ENCODE assay signal across 17 cellular contexts in the genomic region with DNA sequence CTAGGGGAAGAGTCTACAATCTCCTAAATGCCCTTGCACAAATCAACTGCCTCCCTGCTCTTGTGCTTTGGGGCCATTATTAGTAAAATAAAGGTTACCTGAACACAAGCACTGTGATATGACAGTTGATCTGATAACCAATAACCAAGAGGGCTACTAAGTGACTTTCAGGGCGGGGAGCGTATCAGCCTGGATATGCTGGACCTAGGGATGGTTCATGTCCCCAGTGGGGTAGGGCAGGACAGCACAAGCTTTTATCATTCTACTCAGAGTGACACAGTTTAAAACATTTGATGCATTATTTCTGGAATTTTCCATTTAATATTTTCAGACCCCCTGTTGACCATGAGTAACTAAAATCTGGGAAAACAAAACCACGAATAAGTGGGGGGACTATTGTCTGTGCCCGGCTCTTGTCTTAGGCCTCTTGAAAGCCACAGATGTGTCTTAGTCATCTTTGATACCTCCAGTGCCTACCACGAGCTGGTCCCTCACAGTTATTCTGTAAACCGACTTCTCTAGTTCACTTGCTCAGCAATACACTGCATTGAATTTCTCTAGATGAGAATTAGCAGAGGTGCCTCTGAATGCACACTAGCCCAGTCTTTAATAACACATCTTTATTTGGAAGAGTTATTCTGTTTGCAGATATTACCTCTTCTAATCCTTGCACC.
A peak's percentile ranks its signal among the peaks of the same experiment; 100 is the strongest.
DNase-seq lines count a peak whose midpoint lies in the region; ATAC-seq, FAIRE-seq and TF ChIP-seq lines count a peak whose summit lies in the region.
"Had no signal": no experiment of that assay in that cellular context is flagged by ENCODE, and none has a peak within 500 bp of the region (broad histone marks: within the 10 kb centered on the region; RNA-seq: fewer than 3 reads in every experiment).

No MANE protein-coding gene starts in this region.

- no peaks in the 10 kb centered on the region for H3K27me3 ChIP-seq in right atrium auricular region

- FAIRE-seq in urothelium cell line (lab: Jason Lieb, UNC), result peak; percentile 77
- FAIRE-seq: A204.1, GM12878 had no signal

- no peaks in the 10 kb centered on the region for H3K27me3 Mint-ChIP-seq in activated naive CD8-positive, alpha-beta T cell treated with anti-CD3 and anti-CD28 coated beads, Interleukin-2, amount 50 U/mL, for 24 hours
- H3K27me3 Mint-ChIP-seq in activated naive CD8-positive, alpha-beta T cell treated with anti-CD3 and anti-CD28 coated beads for 36 hours, result no peaks in the 10 kb centered on the region
- H3K27me3 Mint-ChIP-seq: B cell; CD4-positive, alpha-beta T cell had no signal

- no peak overlapping the region for H3K27ac ChIP-seq in right atrium auricular region

- H3K36me3 Mint-ChIP-seq in activated naive CD8-positive, alpha-beta T cell treated with anti-CD3 and anti-CD28 coated beads, Interleukin-2, amount 50 U/mL, for 24 hours (ENCODE audit: low read depth), result no peaks in the 10 kb centered on the region
- no peaks in the 10 kb centered on the region for H3K36me3 Mint-ChIP-seq in activated naive CD8-positive, alpha-beta T cell treated with anti-CD3 and anti-CD28 coated beads for 36 hours

- TF ChIP-seq CTCF in right atrium auricular region (IDR thresholded peaks at IDR 0.05), result no peak

- no peaks in the 10 kb centered on the region for H3K36me3 ChIP-seq in right atrium auricular region

- ATAC-seq in activated naive CD8-positive, alpha-beta T cell treated with anti-CD3 and anti-CD28 coated beads, Interleukin-2, amount 50 U/mL, for 24 hours, result peak; percentile 55
- no peak for ATAC-seq in left lobe of liver
- ATAC-seq: GM12878, GM23338 had no signal

- no peak for DNase-seq in activated naive CD8-positive, alpha-beta T cell treated with anti-CD3 and anti-CD28 coated beads, Interleukin-2, amount 50 U/mL, for 24 hours
- no peak for DNase-seq in activated naive CD8-positive, alpha-beta T cell treated with anti-CD3 and anti-CD28 coated beads for 36 hours
- DNase-seq in ecto neural progenitor cell (ENCODE audit: low spot score), result peak; percentile 16
- peak; percentile 15 for DNase-seq in left lobe of liver (ENCODE audit: low spot score)
- no peak for DNase-seq in urothelium cell line (ENCODE audit: low spot score)
- DNase-seq in inferior parietal cortex (ENCODE audit: extremely low spot score), result no peak
- DNase-seq in right atrium auricular region (ENCODE audit: low spot score), result no peak
- no peak for DNase-seq in GM19238 (ENCODE audit: insufficient read length, low spot score)
- DNase-seq: C1 segment of cervical spinal cord; Calu3; CD4-positive, alpha-beta T cell; DMS 273 treated with DMSO at 0.1 percent for 48 hours; H7 had no signal

- no peaks in the 10 kb centered on the region for H3K4me1 ChIP-seq in right atrium auricular region

- H3K4me3 Mint-ChIP-seq in activated naive CD8-positive, alpha-beta T cell treated with anti-CD3 and anti-CD28 coated beads, Interleukin-2, amount 50 U/mL, for 24 hours, result no peak overlapping the region
- no peak overlapping the region for H3K4me3 Mint-ChIP-seq in activated naive CD8-positive, alpha-beta T cell treated with anti-CD3 and anti-CD28 coated beads for 36 hours
- H3K4me3 Mint-ChIP-seq: B cell; CD4-positive, alpha-beta T cell; GM23338 had no signal

- H3K27ac Mint-ChIP-seq in activated naive CD8-positive, alpha-beta T cell treated with anti-CD3 and anti-CD28 coated beads, Interleukin-2, amount 50 U/mL, for 24 hours, result no peak overlapping the region
- no peak overlapping the region for H3K27ac Mint-ChIP-seq in activated naive CD8-positive, alpha-beta T cell treated with anti-CD3 and anti-CD28 coated beads for 36 hours
- H3K27ac Mint-ChIP-seq: B cell; CD4-positive, alpha-beta T cell; GM23338 had no signal

- H3K9me3 Mint-ChIP-seq in activated naive CD8-positive, alpha-beta T cell treated with anti-CD3 and anti-CD28 coated beads, Interleukin-2, amount 50 U/mL, for 24 hours, result no peaks in the 10 kb centered on the region
- no peaks in the 10 kb centered on the region for H3K9me3 Mint-ChIP-seq in activated naive CD8-positive, alpha-beta T cell treated with anti-CD3 and anti-CD28 coated beads for 36 hours
- H3K9me3 Mint-ChIP-seq: CD4-positive, alpha-beta T cell; GM23338 had no signal

- peaks cover 17% of the 10 kb centered on the region for H3K4me1 Mint-ChIP-seq in activated naive CD8-positive, alpha-beta T cell treated with anti-CD3 and anti-CD28 coated beads, Interleukin-2, amount 50 U/mL, for 24 hours
- H3K4me1 Mint-ChIP-seq in activated naive CD8-positive, alpha-beta T cell treated with anti-CD3 and anti-CD28 coated beads for 36 hours, result peaks cover 25% of the 10 kb centered on the region
- H3K4me1 Mint-ChIP-seq: B cell, GM23338 had no signal

- no peaks in the 10 kb centered on the region for H3K9me3 ChIP-seq in right atrium auricular region

- H3K4me3 ChIP-seq in right atrium auricular region, result no peak overlapping the region
- H3K4me3 ChIP-seq: GM12878, GM23338 had no signal

Comparison
In these comparisons a context has a peak if more than half of its experiments do, and no peak if none do; other contexts are left out.
1. DNase-seq: peak in ecto neural progenitor cell (single experiment) and left lobe of liver (single experiment); none in activated naive CD8-positive, alpha-beta T cell treated with anti-CD3 and anti-CD28 coated beads, Interleukin-2, amount 50 U/mL, for 24 hours (single experiment), activated naive CD8-positive, alpha-beta T cell treated with anti-CD3 and anti-CD28 coated beads for 36 hours (single experiment), urothelium cell line (single experiment), inferior parietal cortex (single experiment), right atrium auricular region (single experiment) and GM19238 (single experiment).